ENCODE assay signal across 1 cellular context in the genomic region with DNA sequence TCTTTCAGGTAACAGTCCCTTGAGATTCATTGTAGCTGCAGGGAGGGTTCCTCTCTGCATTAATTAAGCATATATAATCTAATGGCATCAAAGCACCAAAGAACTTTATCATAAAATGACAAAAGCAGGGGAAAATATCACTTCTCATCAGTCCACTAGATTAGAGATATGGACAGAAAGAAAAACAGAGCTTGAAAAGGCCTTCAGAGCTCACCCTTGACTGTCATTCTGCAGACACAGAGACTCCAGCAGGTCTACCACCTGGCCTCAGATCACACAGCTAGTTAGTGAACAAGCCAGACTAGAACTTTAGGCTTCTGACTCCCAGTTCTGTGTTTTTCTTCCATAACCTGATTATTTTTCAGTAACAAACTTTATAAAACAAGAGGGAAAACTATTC.
TF ChIP-seq lines count a peak whose summit lies in the region.

No MANE protein-coding gene starts in this region.

TF ChIP-seq in WTC11, 78 proteins besides CTCF, POLR2A, EP300 and RAD21 (continued from another document):
- TF ChIP-seq, protein P1, sequence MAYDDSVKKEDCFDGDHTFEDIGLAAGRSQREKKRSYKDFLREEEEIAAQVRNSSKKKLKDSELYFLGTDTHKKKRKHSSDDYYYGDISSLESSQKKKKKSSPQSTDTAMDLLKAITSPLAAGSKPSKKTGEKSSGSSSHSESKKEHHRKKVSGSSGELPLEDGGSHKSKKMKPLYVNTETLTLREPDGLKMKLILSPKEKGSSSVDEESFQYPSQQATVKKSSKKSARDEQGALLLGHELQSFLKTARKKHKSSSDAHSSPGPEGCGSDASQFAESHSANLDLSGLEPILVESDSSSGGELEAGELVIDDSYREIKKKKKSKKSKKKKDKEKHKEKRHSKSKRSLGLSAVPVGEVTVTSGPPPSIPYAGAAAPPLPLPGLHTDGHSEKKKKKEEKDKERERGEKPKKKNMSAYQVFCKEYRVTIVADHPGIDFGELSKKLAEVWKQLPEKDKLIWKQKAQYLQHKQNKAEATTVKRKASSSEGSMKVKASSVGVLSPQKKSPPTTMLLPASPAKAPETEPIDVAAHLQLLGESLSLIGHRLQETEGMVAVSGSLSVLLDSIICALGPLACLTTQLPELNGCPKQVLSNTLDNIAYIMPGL (CRISPR knock-in tag; IDR thresholded peaks at IDR 0.05): no peak
- TF ChIP-seq SOX15 (CRISPR knock-in tag; IDR thresholded peaks at IDR 0.05) (no peak), STAT6 (CRISPR knock-in tag; conservative IDR thresholded peaks at IDR 0.05; ENCODE audit: low read depth) (no peak), MAX (CRISPR knock-in tag; IDR thresholded peaks at IDR 0.05) (no peak)
- TF ChIP-seq, protein P2, sequence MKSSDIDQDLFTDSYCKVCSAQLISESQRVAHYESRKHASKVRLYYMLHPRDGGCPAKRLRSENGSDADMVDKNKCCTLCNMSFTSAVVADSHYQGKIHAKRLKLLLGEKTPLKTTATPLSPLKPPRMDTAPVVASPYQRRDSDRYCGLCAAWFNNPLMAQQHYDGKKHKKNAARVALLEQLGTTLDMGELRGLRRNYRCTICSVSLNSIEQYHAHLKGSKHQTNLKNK (CRISPR knock-in tag; IDR thresholded peaks at IDR 0.05): no peak
- TF ChIP-seq, protein P3, sequence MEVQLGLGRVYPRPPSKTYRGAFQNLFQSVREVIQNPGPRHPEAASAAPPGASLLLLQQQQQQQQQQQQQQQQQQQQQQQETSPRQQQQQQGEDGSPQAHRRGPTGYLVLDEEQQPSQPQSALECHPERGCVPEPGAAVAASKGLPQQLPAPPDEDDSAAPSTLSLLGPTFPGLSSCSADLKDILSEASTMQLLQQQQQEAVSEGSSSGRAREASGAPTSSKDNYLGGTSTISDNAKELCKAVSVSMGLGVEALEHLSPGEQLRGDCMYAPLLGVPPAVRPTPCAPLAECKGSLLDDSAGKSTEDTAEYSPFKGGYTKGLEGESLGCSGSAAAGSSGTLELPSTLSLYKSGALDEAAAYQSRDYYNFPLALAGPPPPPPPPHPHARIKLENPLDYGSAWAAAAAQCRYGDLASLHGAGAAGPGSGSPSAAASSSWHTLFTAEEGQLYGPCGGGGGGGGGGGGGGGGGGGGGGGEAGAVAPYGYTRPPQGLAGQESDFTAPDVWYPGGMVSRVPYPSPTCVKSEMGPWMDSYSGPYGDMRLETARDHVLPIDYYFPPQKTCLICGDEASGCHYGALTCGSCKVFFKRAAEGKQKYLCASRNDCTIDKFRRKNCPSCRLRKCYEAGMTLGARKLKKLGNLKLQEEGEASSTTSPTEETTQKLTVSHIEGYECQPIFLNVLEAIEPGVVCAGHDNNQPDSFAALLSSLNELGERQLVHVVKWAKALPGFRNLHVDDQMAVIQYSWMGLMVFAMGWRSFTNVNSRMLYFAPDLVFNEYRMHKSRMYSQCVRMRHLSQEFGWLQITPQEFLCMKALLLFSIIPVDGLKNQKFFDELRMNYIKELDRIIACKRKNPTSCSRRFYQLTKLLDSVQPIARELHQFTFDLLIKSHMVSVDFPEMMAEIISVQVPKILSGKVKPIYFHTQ (CRISPR knock-in tag; IDR thresholded peaks at IDR 0.05): no peak
TF ChIP-seq in WTC11: peak in this region for 0.
